8 cellular contexts compared by ENCODE assay signal in genomic region chr3:51501833-51502561, GRCh38. TPM values are rescaled to one million over a fixed set of nuclear protein-coding genes. Genes with fewer than 3 reads are reported as not detected.
DNase-seq lines count a peak whose midpoint lies in the region; ATAC-seq and TF ChIP-seq lines count a peak whose summit lies in the region.

No MANE protein-coding gene starts in this region.

- H3K4me3 ChIP-seq in DND-41 (ENCODE audit: low read depth in 1 of 2, low read length in 2 of 2) (no peak overlapping the region), OCI-LY3 (ENCODE audit: low read length) (no peak overlapping the region), esophagus muscularis mucosa (no peak overlapping the region)
- no peak overlapping the region for H3K4me3 ChIP-seq in naive thymus-derived CD4-positive, alpha-beta T cell (ENCODE audit: low read length)

- 17% methylated on average over 4 of the region's 6 CpGs for WGBS in esophagus muscularis mucosa

- DNase-seq in DND-41 (peak; percentile 83), activated T-cell treated with anti-CD3 and anti-CD28 coated beads for 48 hours (ENCODE audit: low read depth) (peak; percentile 79), esophagus muscularis mucosa (ENCODE audit: extremely low spot score) (peak; percentile 94)
- peak; percentile 55 to 80 (median 70) for DNase-seq in naive thymus-derived CD4-positive, alpha-beta T cell
- peak; percentile 45 to 57 for DNase-seq in stimulated activated CD8-positive, alpha-beta memory T cell treated with anti-CD3 and anti-CD28 coated beads, Interleukin-7, amount 100 ng/mL, for 48 hours (ENCODE audit: extremely low read depth in 1 of 2, low read depth in 1 of 2)

- H3K27me3 Mint-ChIP-seq in naive thymus-derived CD4-positive, alpha-beta T cell: peaks cover 0 to 2% (median 0%) of the 10 kb centered on the region in 5 donors

- H3K4me1 ChIP-seq in DND-41 (ENCODE audit: insufficient read depth, low read length): peaks cover 36% of the 10 kb centered on the region
- H3K4me1 ChIP-seq in OCI-LY3 (ENCODE audit: low read length): peaks cover 8% of the 10 kb centered on the region
- peaks cover 8 to 26% (median 18%) of the 10 kb centered on the region in 4 donors for H3K4me1 ChIP-seq in esophagus muscularis mucosa
- H3K4me1 ChIP-seq in naive thymus-derived CD4-positive, alpha-beta T cell (ENCODE audit: control insufficient read depth in 2 of 2, insufficient read depth in 2 of 2, low read length in 2 of 2): peaks cover 10 to 14% of the 10 kb centered on the region in 2 donors

- TF ChIP-seq CTCF in DND-41 (IDR thresholded peaks at IDR 0.05; ENCODE audit: borderline replicate concordance, extremely low read depth, low read length, poor library complexity, severe bottlenecking): peak; percentile 96
- peak; percentile 96 for TF ChIP-seq CTCF in OCI-LY3 (IDR thresholded peaks at IDR 0.05; ENCODE audit: low read depth, low read length)
- TF ChIP-seq CTCF in esophagus muscularis mucosa (IDR thresholded peaks at IDR 0.05): peak in 2 of 3 experiments; percentile 95 to 97

- H3K79me2 ChIP-seq in DND-41 (ENCODE audit: insufficient read depth, low read length): peaks cover 25% of the 10 kb centered on the region
- H3K79me2 ChIP-seq in OCI-LY3 (ENCODE audit: low read length): peaks cover 28% of the 10 kb centered on the region

- peak overlapping the region; percentile 14; the same call in 1 of the 2 replicates for H3K4me2 ChIP-seq in DND-41 (ENCODE audit: insufficient read depth, low read length)
- H3K4me2 ChIP-seq in OCI-LY3 (ENCODE audit: low read length): peak overlapping the region; percentile 31

- H3K9me3 ChIP-seq in DND-41 (ENCODE audit: insufficient read depth, low read length, severe bottlenecking) (no peaks in the 10 kb centered on the region), OCI-LY3 (ENCODE audit: insufficient read depth, low read length) (no peaks in the 10 kb centered on the region), esophagus muscularis mucosa (no peaks in the 10 kb centered on the region)
- no peaks in the 10 kb centered on the region for H3K9me3 ChIP-seq in naive thymus-derived CD4-positive, alpha-beta T cell (ENCODE audit: control insufficient read depth in 2 of 3, low read length in 3 of 3)

- H2AFZ ChIP-seq in DND-41 (ENCODE audit: low read depth, low read length) (peak overlapping the region; percentile 87), OCI-LY3 (ENCODE audit: low read depth, low read length) (peak overlapping the region; percentile 87)

- POLR2A ChIA-PET in naive thymus-derived CD4-positive, alpha-beta T cell (lab: Charles Lee): interaction anchor here (0.5 to 5.2 kb wide), 12 partner anchors 48 to 1730 kb away, joined by 3 to 49 read pairs (median 3); partner anchors contain the start of genes MANF and TEX264

- peak overlapping the region in 7 of 10 donors; percentile 25 to 68 (median 44) for H3K4me3 Mint-ChIP-seq in naive thymus-derived CD4-positive, alpha-beta T cell

- H3K27ac ChIP-seq in DND-41 (ENCODE audit: low read length) (peak overlapping the region; percentile 11; the same call in 1 of the 2 replicates), OCI-LY3 (ENCODE audit: low read length) (no peak overlapping the region), esophagus muscularis mucosa (replicated peaks in 1 of 4) (peak overlapping the region in 1 of 4 donors; percentile 99)
- no peak overlapping the region for H3K27ac ChIP-seq in naive thymus-derived CD4-positive, alpha-beta T cell (ENCODE audit: low read depth, low read length)

- intact Hi-C loops in esophagus muscularis mucosa (cut with DNase I): loop anchor here (1.0 to 5.0 kb wide), 4 partner anchors 37 to 300 kb away; partner anchors contain the start of gene RAD54L2
- intact Hi-C loops in naive thymus-derived CD4-positive, alpha-beta T cell (cut with micrococcal nuclease): loop anchor here (1.0 to 10.0 kb wide), 10 partner anchors 36 to 1147 kb away; partner anchors contain the start of genes C3orf18 (in 1 of the 2), CYB561D2 (in 1 of the 2), DUSP7 (in 1 of the 2) and HEMK1 (in 1 of the 2)

- H4K20me1 ChIP-seq in DND-41 (ENCODE audit: insufficient read depth, low read length): peaks cover 17% of the 10 kb centered on the region; the same call in 1 of the 2 replicates
- peaks cover 11% of the 10 kb centered on the region for H4K20me1 ChIP-seq in OCI-LY3 (ENCODE audit: insufficient read depth, low read length)

- H3K27me3 ChIP-seq in DND-41 (ENCODE audit: insufficient read depth, low read length, poor library complexity) (no peaks in the 10 kb centered on the region), OCI-LY3 (ENCODE audit: low read depth, low read length) (no peaks in the 10 kb centered on the region), esophagus muscularis mucosa (no peaks in the 10 kb centered on the region)
- H3K27me3 ChIP-seq in naive thymus-derived CD4-positive, alpha-beta T cell (ENCODE audit: control insufficient read depth in 2 of 2, insufficient read depth in 2 of 2, low read length in 2 of 2): no peaks in the 10 kb centered on the region

- TF ChIP-seq POLR2A in esophagus muscularis mucosa (IDR thresholded peaks at IDR 0.05; ENCODE audit: low read depth): no peak

- H3K4me1 Mint-ChIP-seq in naive thymus-derived CD4-positive, alpha-beta T cell: peaks cover 4 to 33% (median 24%) of the 10 kb centered on the region in 7 donors

- TF ChIP-seq EP300 in esophagus muscularis mucosa (IDR thresholded peaks at IDR 0.05): no peak

- ATAC-seq in DND-41 (ENCODE audit: insufficient read depth, low read depth) (peak; percentile 56), HG03378 (IDR thresholded peaks at IDR 0.05; ENCODE audit: unreplicated experiment) (peak; percentile 32), GM21390 (IDR thresholded peaks at IDR 0.05; ENCODE audit: unreplicated experiment) (no peak)
- peak; percentile 28 for ATAC-seq in naive thymus-derived CD4-positive, alpha-beta T cell

- CTCF ChIA-PET in naive thymus-derived CD4-positive, alpha-beta T cell (lab: Charles Lee): interaction anchor here (0.6 to 4.9 kb wide), 20 partner anchors 8 to 947 kb away, joined by 3 to 83 read pairs (median 4); partner anchors contain the start of genes RAD54L2 and TEX264

- H3K36me3 ChIP-seq in DND-41 (ENCODE audit: insufficient read depth, low read length) (peaks cover under 1% of the 10 kb centered on the region; the same call in 1 of the 2 replicates), OCI-LY3 (replicated peaks; ENCODE audit: low read depth, low read length) (no peaks in the 10 kb centered on the region), esophagus muscularis mucosa (no peaks in the 10 kb centered on the region)
- H3K36me3 ChIP-seq in naive thymus-derived CD4-positive, alpha-beta T cell (ENCODE audit: control insufficient read depth in 2 of 3, insufficient read depth in 3 of 3, low read length in 3 of 3): peaks cover 0 to 8% (median 0%) of the 10 kb centered on the region in 3 experiments

- H3K27ac Mint-ChIP-seq in naive thymus-derived CD4-positive, alpha-beta T cell: peak overlapping the region; percentile 71 to 96 (median 90)

- peaks cover 0 to 9% (median 0%) of the 10 kb centered on the region in 11 donors for H3K9me3 Mint-ChIP-seq in naive thymus-derived CD4-positive, alpha-beta T cell

- H3K36me3 Mint-ChIP-seq in naive thymus-derived CD4-positive, alpha-beta T cell: peaks cover 0 to 8% (median 0%) of the 10 kb centered on the region in 5 donors

- H3K9ac ChIP-seq in DND-41 (ENCODE audit: low read depth, low read length) (no peak overlapping the region), OCI-LY3 (ENCODE audit: low read length) (no peak overlapping the region)

RNA-seq across cellular contexts. Expression of gene DCAF1, which starts 2.2 kb away (rescaled TPM):
- 10 to 100 TPM; 18.3 to 24.7 (median 21.8) TPM for total RNA-seq in esophagus muscularis mucosa
- total RNA-seq in naive thymus-derived CD4-positive, alpha-beta T cell: 10 to 100 TPM; 21.6 to 40.6 (median 38.9) TPM
- 10 to 100 TPM; 12.0 to 19.9 TPM for polyA plus RNA-seq in naive thymus-derived CD4-positive, alpha-beta T cell

RNA-seq across cellular contexts. Expression of gene RAD54L2, which starts 36.5 kb away (rescaled TPM):
- total RNA-seq in esophagus muscularis mucosa: 10 to 100 TPM; 18.2 to 25.3 (median 23.8) TPM
- 10 to 100 TPM; 38.1 to 45.2 (median 40.1) TPM for total RNA-seq in naive thymus-derived CD4-positive, alpha-beta T cell
- polyA plus RNA-seq in naive thymus-derived CD4-positive, alpha-beta T cell: 10 to 100 TPM; 11.2 to 16.6 TPM
